ENCODE assay signal across 8 cellular contexts in genomic region chr2:60796573-60797509, GRCh38. TPM values are rescaled to one million over a fixed set of nuclear protein-coding genes. Genes with fewer than 3 reads are reported as not detected.
A peak's percentile ranks its signal among the peaks of the same experiment; 100 is the strongest.
DNase-seq lines count a peak whose midpoint lies in the region; TF ChIP-seq lines count a peak whose summit lies in the region.

No MANE protein-coding gene starts in this region.

- no peak overlapping the region for H3K56ac ChIP-seq in mesendoderm (ENCODE audit: low read length)

- H3K9me3 ChIP-seq in spleen = no peaks in the 10 kb centered on the region

- H3K4me1 ChIP-seq in spleen (peaks cover 7 to 32% (median 19%) of the 10 kb centered on the region in 6 donors), mesendoderm (ENCODE audit: control insufficient read depth, low read depth, low read length) (no peaks in the 10 kb centered on the region)

- H3K27me3 Mint-ChIP-seq in T-helper 2 cell treated with Interferon-gamma antibody and Interleukin-4, amounts not matched to agents 5 μg/mL and 100 μg/mL, for 36 hours (ENCODE audit: low read depth) = no peaks in the 10 kb centered on the region

- peak overlapping the region; percentile 20 for H3K4me3 Mint-ChIP-seq in T-helper 2 cell treated with Interferon-gamma antibody and Interleukin-4, amounts not matched to agents 5 μg/mL and 100 μg/mL, for 36 hours

- no peak overlapping the region for H3K4me2 ChIP-seq in mesendoderm (ENCODE audit: low read length)

- H3K4me1 Mint-ChIP-seq in T-helper 2 cell treated with Interferon-gamma antibody and Interleukin-4, amounts not matched to agents 5 μg/mL and 100 μg/mL, for 36 hours (ENCODE audit: low read depth) = peaks cover 10% of the 10 kb centered on the region

- H2AK5ac ChIP-seq in mesendoderm (ENCODE audit: low read length) = no peak overlapping the region

- H3K23ac ChIP-seq in mesendoderm (ENCODE audit: low read length) = no peak overlapping the region

- H3K9me3 Mint-ChIP-seq in T-helper 2 cell treated with Interferon-gamma antibody and Interleukin-4, amounts not matched to agents 5 μg/mL and 100 μg/mL, for 36 hours = no peaks in the 10 kb centered on the region

- TF ChIP-seq CTCF in spleen (IDR thresholded peaks at IDR 0.05 in 8 of 11, conservative IDR thresholded peaks at IDR 0.05 in 3 of 11) = no peak

- 42 to 53% (median 43%) methylated on average over 6 of the region's 6 CpGs for whole genome bisulfite sequencing in spleen, 5 donors
- no CpG with 5 or more reads among the region's 6 CpGs for WGBS in mesendoderm (ENCODE audit: extremely low coverage, insufficient coverage, low lambda C conversion rate)

- H3K9ac ChIP-seq in mesendoderm (ENCODE audit: low read length) = no peak overlapping the region

- H3K27ac ChIP-seq in caudate nucleus (ENCODE audit: low read depth, low read length) (peak overlapping the region; percentile 24), spleen (peak overlapping the region; percentile 24 to 87 (median 71)), mesendoderm (ENCODE audit: low read depth, low read length) (no peak overlapping the region)

- H4K5ac ChIP-seq in mesendoderm (ENCODE audit: low read length) = no peak overlapping the region

- H3K4ac ChIP-seq in mesendoderm (ENCODE audit: low read depth, low read length) = no peak overlapping the region

- H3K27me3 ChIP-seq in spleen (replicated peaks in 1 of 7) = no peaks in the 10 kb centered on the region
- H3K27me3 ChIP-seq in mesendoderm (ENCODE audit: insufficient read depth, low read length, poor library complexity) = no peaks in the 10 kb centered on the region

- H3K27ac Mint-ChIP-seq in T-helper 2 cell treated with Interferon-gamma antibody and Interleukin-4, amounts not matched to agents 5 μg/mL and 100 μg/mL, for 36 hours = peak overlapping the region; percentile 50

- intact Hi-C loops in spleen (cut with DNase I; ENCODE audit: low total_unique reads) = no loop called here

- H2BK15ac ChIP-seq in mesendoderm (replicated peaks; ENCODE audit: low read depth) = no peak overlapping the region

- DNase-seq in T-helper 2 cell treated with Interferon-gamma antibody and Interleukin-4, amounts not matched to agents 5 μg/mL and 100 μg/mL, for 36 hours (ENCODE audit: low spot score) = no peak
- DNase-seq in T-helper 2 cell (no peak), Kasumi-1 (lab: John Stamatoyannopoulos, UW) (peak; percentile 95 to 99), caudate nucleus (lab: John Stamatoyannopoulos, UW) (no peak), spleen (no peak), retina (no peak), DMS 273 (lab: John Stamatoyannopoulos, UW; ENCODE audit: unreplicated experiment) (no peak), mesendoderm (no peak)

- no peaks in the 10 kb centered on the region for H3K79me2 ChIP-seq in mesendoderm (ENCODE audit: control insufficient read depth, insufficient read depth, low read length)

- no peak overlapping the region for H2BK5ac ChIP-seq in mesendoderm (ENCODE audit: low read length)

- no peak overlapping the region for H2BK120ac ChIP-seq in mesendoderm (ENCODE audit: low read depth, low read length)

- H3K36me3 ChIP-seq in spleen (peaks cover 0 to 98% (median 61%) of the 10 kb centered on the region in 6 donors), mesendoderm (ENCODE audit: control insufficient read depth, insufficient read depth, low read length) (peaks cover 3% of the 10 kb centered on the region)

- no peak for TF ChIP-seq POLR2A in spleen (IDR thresholded peaks at IDR 0.05)

- H3K18ac ChIP-seq in mesendoderm (ENCODE audit: low read length) = no peak overlapping the region

- H3K36me3 Mint-ChIP-seq in T-helper 2 cell treated with Interferon-gamma antibody and Interleukin-4, amounts not matched to agents 5 μg/mL and 100 μg/mL, for 36 hours (ENCODE audit: low read depth) = peaks cover 47% of the 10 kb centered on the region

- no peak overlapping the region for H3K4me3 ChIP-seq in spleen
- no peak overlapping the region for H3K4me3 ChIP-seq in mesendoderm (ENCODE audit: low read length)

- no peak overlapping the region for H4K8ac ChIP-seq in mesendoderm (ENCODE audit: low read depth, low read length)

- no peaks in the 10 kb centered on the region for H3K79me1 ChIP-seq in mesendoderm (ENCODE audit: low read length)

RNA-seq across cellular contexts. Expression of gene PAPOLG, which starts 40.8 kb away (rescaled TPM):
- 10 to 100 TPM; 19.8 to 27.9 (median 22.2) TPM for total RNA-seq in spleen
- polyA plus RNA-seq in spleen = 1 to 10 TPM; 4.2 to 6.0 (median 5.0) TPM
- polyA plus RNA-seq in mesendoderm (2013, experiment 1 of 2) = 10.3 TPM
- polyA plus RNA-seq in mesendoderm (2013, experiment 2 of 2) = 10.4 TPM

Comparison
In these comparisons a context has a peak if more than half of its experiments do, and no peak if none do; other contexts are left out.
1. DNase-seq: peak in Kasumi-1 (2 of 2); none in T-helper 2 cell treated with Interferon-gamma antibody and Interleukin-4, amounts not matched to agents 5 μg/mL and 100 μg/mL, for 36 hours (single experiment), T-helper 2 cell (0 of 5), caudate nucleus (0 of 61), spleen (single experiment), retina (single experiment), DMS 273 (single experiment) and mesendoderm (single experiment).